8 cellular contexts compared by ENCODE assay signal in the genomic region with DNA sequence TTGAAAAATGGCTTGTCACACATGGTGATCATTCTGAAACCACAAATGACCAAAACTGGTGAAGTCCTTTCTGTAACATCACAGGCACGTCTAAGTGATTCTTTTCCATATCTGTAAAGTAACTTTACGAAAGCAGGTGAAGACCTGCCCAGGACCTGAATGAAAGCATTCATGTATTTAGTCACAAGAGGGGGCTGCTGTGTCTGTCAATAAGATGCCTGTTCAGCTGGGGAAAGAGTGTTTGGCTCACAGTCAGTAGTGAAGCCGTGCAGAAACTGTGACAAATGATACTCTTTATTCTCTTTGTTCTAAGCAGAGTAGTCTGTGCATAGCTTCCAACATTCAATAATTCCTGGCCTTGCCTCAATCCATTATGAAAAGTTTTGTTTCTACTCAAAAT.
DNase-seq lines count a peak whose midpoint lies in the region; ATAC-seq, FAIRE-seq and TF ChIP-seq lines count a peak whose summit lies in the region.
"Had no signal": no experiment of that assay in that cellular context is flagged by ENCODE, and none has a peak within 500 bp of the region (broad histone marks: within the 10 kb centered on the region; RNA-seq: fewer than 3 reads in every experiment).

No MANE protein-coding gene starts in this region.

- H3K4me3 ChIP-seq in SK-N-MC (no peak overlapping the region), thyroid gland (replicated peaks in 1 of 3) (no peak overlapping the region), right atrium auricular region (no peak overlapping the region)
- H3K4me3 ChIP-seq: SJCRH30 had no signal

- H3K9ac ChIP-seq in SK-N-MC (ENCODE audit: insufficient read length), result no peak overlapping the region

- no peaks in the 10 kb centered on the region for H3K9me3 ChIP-seq in SK-N-MC (ENCODE audit: low read depth, low read length)
- no peaks in the 10 kb centered on the region for H3K9me3 ChIP-seq in thyroid gland
- no peaks in the 10 kb centered on the region for H3K9me3 ChIP-seq in right atrium auricular region
- H3K9me3 ChIP-seq: SJCRH30 had no signal

- H3K36me3 ChIP-seq in SK-N-MC (ENCODE audit: insufficient read depth, low read length) (no peaks in the 10 kb centered on the region), thyroid gland (no peaks in the 10 kb centered on the region), right atrium auricular region (no peaks in the 10 kb centered on the region)
- H3K36me3 ChIP-seq: SJCRH30 had no signal

- H3K4me1 ChIP-seq in thyroid gland (peaks cover 21 to 38% of the 10 kb centered on the region in 2 donors), right atrium auricular region (no peaks in the 10 kb centered on the region)
- H3K4me1 ChIP-seq: SJCRH30 had no signal

- peak; percentile 75 for ATAC-seq in HG02642 (IDR thresholded peaks at IDR 0.05; ENCODE audit: poor library complexity, unreplicated experiment)
- ATAC-seq in HG03025 (IDR thresholded peaks at IDR 0.05; ENCODE audit: low FRiP score, unreplicated experiment), result no peak

- TF ChIP-seq POLR2A in GM12891 (IDR thresholded peaks at IDR 0.05; ENCODE audit: low read depth, low read length) (no peak), erythroblast (IDR thresholded peaks at IDR 0.05; ENCODE audit: low read length) (no peak), thyroid gland (IDR thresholded peaks at IDR 0.05) (no peak)

- 5 to 14% methylated on average over 3 of the region's 3 CpGs for WGBS in thyroid gland, 2 donors

- no peak for DNase-seq in GM12891 (ENCODE audit: insufficient read length, low spot score)
- peak; percentile 14 for DNase-seq in SK-N-MC (ENCODE audit: low read depth, low spot score)
- peak; percentile 7 to 11 for DNase-seq in erythroblast (lab: John Stamatoyannopoulos, UW)
- DNase-seq in thyroid gland, result peak; percentile 76 to 79
- DNase-seq in right atrium auricular region (ENCODE audit: low spot score), result no peak

- FAIRE-seq in GM12891 (lab: Jason Lieb, UNC), result peak; percentile 60

- H3K27ac ChIP-seq in SK-N-MC (no peak overlapping the region), thyroid gland (peak overlapping the region; percentile 79 to 88 (median 79)), right atrium auricular region (no peak overlapping the region)
- H3K27ac ChIP-seq: SJCRH30 had no signal

- TF ChIP-seq CTCF in thyroid gland (IDR thresholded peaks at IDR 0.05), result peak in 5 of 6 experiments; percentile 18 to 76 (median 61)
- no peak for TF ChIP-seq CTCF in right atrium auricular region (IDR thresholded peaks at IDR 0.05)

- intact Hi-C loops in thyroid gland (cut with DNase I), result no loop called here

- H3K27me3 ChIP-seq in thyroid gland (no peaks in the 10 kb centered on the region), right atrium auricular region (no peaks in the 10 kb centered on the region)
- H3K27me3 ChIP-seq: SJCRH30 had no signal

TF ChIP-seq in GM12891, 5 proteins besides CTCF, POLR2A, EP300 and RAD21:
- TF ChIP-seq POLR2AphosphoS5 (IDR thresholded peaks at IDR 0.05; ENCODE audit: low read depth, low read length) (no peak), SPI1 (IDR thresholded peaks at IDR 0.05; ENCODE audit: low read depth, low read length) (no peak), TAF1 (IDR thresholded peaks at IDR 0.05; ENCODE audit: low read depth, low read length) (no peak), POU2F2 (IDR thresholded peaks at IDR 0.05; ENCODE audit: low read depth, low read length) (no peak), PAX5 (IDR thresholded peaks at IDR 0.05; ENCODE audit: insufficient read depth, low read length, severe bottlenecking) (no peak)
TF ChIP-seq in GM12891: peak in this region for 0.

Comparison
In these comparisons a context has a peak if more than half of its experiments do, and no peak if none do; other contexts are left out.
1. DNase-seq: peak in SK-N-MC (single experiment), erythroblast (2 of 2) and thyroid gland (2 of 2); none in GM12891 (single experiment) and right atrium auricular region (single experiment).
2. H3K27ac ChIP-seq: peak in thyroid gland (3 of 3); none in SK-N-MC (single experiment) and right atrium auricular region (0 of 2).
3. CTCF ChIP-seq: peak in thyroid gland (5 of 6); none in right atrium auricular region (0 of 2).